1 cellular context compared by ENCODE assay signal in the genomic region with DNA sequence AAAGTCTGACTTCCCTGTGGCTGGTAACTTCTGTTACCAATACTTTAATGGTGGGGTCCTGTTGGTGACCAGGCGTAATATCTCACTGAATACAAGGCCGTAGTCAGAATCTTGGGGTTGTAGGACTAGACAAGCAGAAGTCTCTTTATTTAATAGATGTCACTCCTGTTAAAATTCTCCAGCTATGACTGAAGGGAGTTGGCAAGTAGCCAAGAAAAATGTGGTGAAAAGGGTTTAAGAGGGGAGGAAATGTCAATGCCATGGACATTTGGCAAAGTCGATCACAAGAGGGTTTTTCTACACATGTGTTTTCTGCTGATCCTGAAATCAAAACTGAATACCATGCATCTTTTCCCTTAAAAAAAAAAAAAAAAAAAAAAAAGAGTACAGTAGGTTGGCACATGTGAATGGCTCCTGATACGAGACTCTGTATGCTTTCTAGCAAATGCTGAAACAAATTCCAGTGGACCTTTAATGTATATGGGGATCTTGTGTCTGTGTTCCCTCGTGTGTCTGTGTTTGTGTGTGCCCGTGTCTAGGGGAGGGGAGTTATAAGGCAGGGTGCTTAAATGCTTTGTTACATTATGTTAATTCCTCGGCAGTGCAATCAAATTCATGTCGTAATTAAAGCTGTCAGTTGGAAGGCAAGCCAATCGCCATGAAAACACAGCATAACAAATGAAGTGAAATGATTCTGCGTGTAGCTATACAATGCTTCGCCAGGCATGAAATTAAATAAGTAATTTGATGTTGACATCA.
TF ChIP-seq lines count a peak whose summit lies in the region.

No MANE protein-coding gene starts in this region.

TF ChIP-seq in HEK293, 187 proteins besides CTCF, POLR2A, EP300 and RAD21 (continued from another document):
- TF ChIP-seq, protein P1, sequence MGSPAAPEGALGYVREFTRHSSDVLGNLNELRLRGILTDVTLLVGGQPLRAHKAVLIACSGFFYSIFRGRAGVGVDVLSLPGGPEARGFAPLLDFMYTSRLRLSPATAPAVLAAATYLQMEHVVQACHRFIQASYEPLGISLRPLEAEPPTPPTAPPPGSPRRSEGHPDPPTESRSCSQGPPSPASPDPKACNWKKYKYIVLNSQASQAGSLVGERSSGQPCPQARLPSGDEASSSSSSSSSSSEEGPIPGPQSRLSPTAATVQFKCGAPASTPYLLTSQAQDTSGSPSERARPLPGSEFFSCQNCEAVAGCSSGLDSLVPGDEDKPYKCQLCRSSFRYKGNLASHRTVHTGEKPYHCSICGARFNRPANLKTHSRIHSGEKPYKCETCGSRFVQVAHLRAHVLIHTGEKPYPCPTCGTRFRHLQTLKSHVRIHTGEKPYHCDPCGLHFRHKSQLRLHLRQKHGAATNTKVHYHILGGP (tag by site-specific recombination; IDR thresholded peaks at IDR 0.05), result no peak; the same call in 1 of the 2 replicates
- TF ChIP-seq ZNF660 (tag by site-specific recombination; IDR thresholded peaks at IDR 0.05) (peak; percentile 71), ZNF114 (tag by site-specific recombination; IDR thresholded peaks at IDR 0.05) (no peak), KLF17 (tag by site-specific recombination; IDR thresholded peaks at IDR 0.05) (no peak), ZNF157 (tag by site-specific recombination; IDR thresholded peaks at IDR 0.05) (no peak), ZNF184 (tag by site-specific recombination; IDR thresholded peaks at IDR 0.05) (peak; percentile 80; the same call in 1 of the 2 replicates), ZNF350 (tag by site-specific recombination; IDR thresholded peaks at IDR 0.05) (no peak), TCF7L2 (IDR thresholded peaks at IDR 0.05; ENCODE audit: borderline replicate concordance, low read depth, low read length) (no peak), ZNF639 (tag by site-specific recombination; IDR thresholded peaks at IDR 0.05) (no peak), ZNF830 (tag by site-specific recombination; IDR thresholded peaks at IDR 0.05; ENCODE audit: low read depth) (0 out of 2 replicates have a peak, but pooled peaks have one; percentile 24), ZNF311 (tag by site-specific recombination; IDR thresholded peaks at IDR 0.05; ENCODE audit: borderline replicate concordance) (no peak), MYNN (tag by site-specific recombination; IDR thresholded peaks at IDR 0.05; ENCODE audit: borderline replicate concordance) (no peak), GLIS2 (tag by site-specific recombination; IDR thresholded peaks at IDR 0.05) (no peak), ZNF138 (tag by site-specific recombination; IDR thresholded peaks at IDR 0.05; ENCODE audit: borderline replicate concordance) (no peak), TSHZ1 (tag by site-specific recombination; IDR thresholded peaks at IDR 0.05; ENCODE audit: borderline replicate concordance) (no peak), ZNF561 (tag by site-specific recombination; IDR thresholded peaks at IDR 0.05; ENCODE audit: borderline replicate concordance) (peak; percentile 79; the same call in 1 of the 2 replicates), OVOL3 (tag by site-specific recombination; IDR thresholded peaks at IDR 0.05) (no peak), ZNF175 (tag by site-specific recombination; IDR thresholded peaks at IDR 0.05) (no peak), ZNF423 (tag by site-specific recombination; IDR thresholded peaks at IDR 0.05) (no peak), ZNF426 (tag by site-specific recombination; IDR thresholded peaks at IDR 0.05) (no peak), ZNF37A (tag by site-specific recombination; IDR thresholded peaks at IDR 0.05) (peak; percentile 67), ZIC2 (tag by site-specific recombination; IDR thresholded peaks at IDR 0.05) (no peak), ZBTB44 (tag by site-specific recombination; IDR thresholded peaks at IDR 0.05) (peak; percentile 64), ZNF501 (tag by site-specific recombination; IDR thresholded peaks at IDR 0.05) (no peak), ZNF549 (tag by site-specific recombination; IDR thresholded peaks at IDR 0.05) (peak; percentile 59), SP7 (tag by site-specific recombination; IDR thresholded peaks at IDR 0.05) (0 out of 2 replicates have a peak, but pooled peaks have one; percentile 17)
